ENCODE assay signal across 29 cellular contexts in genomic region chr16:68503334-68503733, GRCh38. TPM values are rescaled to one million over a fixed set of nuclear protein-coding genes. Genes with fewer than 3 reads are reported as not detected.
A peak's percentile ranks its signal among the peaks of the same experiment; 100 is the strongest.
DNase-seq lines count a peak whose midpoint lies in the region; ATAC-seq, FAIRE-seq and TF ChIP-seq lines count a peak whose summit lies in the region.
"Had no signal": no experiment of that assay in that cellular context is flagged by ENCODE, and none has a peak within 500 bp of the region (broad histone marks: within the 10 kb centered on the region; RNA-seq: fewer than 3 reads in every experiment).

No MANE protein-coding gene starts in this region.

- H3K4me1 ChIP-seq in naive thymus-derived CD4-positive, alpha-beta T cell (ENCODE audit: control insufficient read depth in 2 of 2, insufficient read depth in 2 of 2, low read length in 2 of 2): no peaks in the 10 kb centered on the region

- no peak for TF ChIP-seq CTCF in D721Med (IDR thresholded peaks at IDR 0.05; ENCODE audit: insufficient read depth, missing control alignments)

- H3K4me1 Mint-ChIP-seq in naive thymus-derived CD4-positive, alpha-beta T cell: peaks cover 0 to 6% (median 4%) of the 10 kb centered on the region in 7 donors
- H3K4me1 Mint-ChIP-seq: activated B cell treated with CpG ODN at 0.5 μM for 24 hours; activated CD4-positive, alpha-beta memory T cell treated with anti-CD3 and anti-CD28 coated beads, Interleukin-2, amount 10 ng/mL, durations not matched to agents 7 days and 5 days; activated naive CD8-positive, alpha-beta T cell treated with anti-CD3 and anti-CD28 coated beads, Interleukin-2, amount 50 U/mL, for 24 hours had no signal

- peaks cover 0 to 26% (median 0%) of the 10 kb centered on the region in 5 donors for H3K27me3 Mint-ChIP-seq in naive thymus-derived CD4-positive, alpha-beta T cell
- H3K27me3 Mint-ChIP-seq: activated naive CD8-positive, alpha-beta T cell treated with anti-CD3 and anti-CD28 coated beads, Interleukin-2, amount 50 U/mL, for 24 hours; CD4-positive, alpha-beta T cell had no signal

- no peaks in the 10 kb centered on the region for H3K36me3 ChIP-seq in naive thymus-derived CD4-positive, alpha-beta T cell (ENCODE audit: control insufficient read depth in 2 of 3, insufficient read depth in 3 of 3, low read length in 3 of 3)

- H3K27ac ChIP-seq in naive thymus-derived CD4-positive, alpha-beta T cell (ENCODE audit: low read depth, low read length): no peak overlapping the region
- H3K27ac ChIP-seq: body of pancreas had no signal

- H3K4me3 Mint-ChIP-seq in naive thymus-derived CD4-positive, alpha-beta T cell: no peak overlapping the region
- H3K4me3 Mint-ChIP-seq: activated B cell treated with CpG ODN at 0.5 μM for 24 hours; activated CD4-positive, alpha-beta memory T cell treated with anti-CD3 and anti-CD28 coated beads, Interleukin-2, amount 10 ng/mL, durations not matched to agents 7 days and 5 days; activated naive CD8-positive, alpha-beta T cell treated with anti-CD3 and anti-CD28 coated beads, Interleukin-2, amount 50 U/mL, for 24 hours; CD4-positive, alpha-beta T cell; naive thymus-derived CD8-positive, alpha-beta T cell; stimulated activated naive CD8-positive, alpha-beta T cell treated with anti-CD3 and anti-CD28 coated beads, Interleukin-15, amount 100 ng/mL, for 72 hours; type B pancreatic cell had no signal

- no peak overlapping the region for H3K27ac Mint-ChIP-seq in naive thymus-derived CD4-positive, alpha-beta T cell
- H3K27ac Mint-ChIP-seq: activated B cell treated with CpG ODN at 0.5 μM for 24 hours; activated CD4-positive, alpha-beta memory T cell treated with anti-CD3 and anti-CD28 coated beads, Interleukin-2, amount 10 ng/mL, durations not matched to agents 7 days and 5 days; activated naive CD8-positive, alpha-beta T cell treated with anti-CD3 and anti-CD28 coated beads, Interleukin-2, amount 50 U/mL, for 24 hours; CD4-positive, alpha-beta T cell; naive thymus-derived CD8-positive, alpha-beta T cell; stimulated activated naive CD8-positive, alpha-beta T cell treated with anti-CD3 and anti-CD28 coated beads, Interleukin-15, amount 100 ng/mL, for 72 hours; type B pancreatic cell had no signal

- H3K9me3 Mint-ChIP-seq in naive thymus-derived CD4-positive, alpha-beta T cell: peaks cover 0 to 2% (median 0%) of the 10 kb centered on the region in 11 donors
- H3K9me3 Mint-ChIP-seq: activated B cell treated with CpG ODN at 0.5 μM for 24 hours; activated CD4-positive, alpha-beta memory T cell treated with anti-CD3 and anti-CD28 coated beads, Interleukin-2, amount 10 ng/mL, durations not matched to agents 7 days and 5 days; activated naive CD8-positive, alpha-beta T cell treated with anti-CD3 and anti-CD28 coated beads, Interleukin-2, amount 50 U/mL, for 24 hours; CD4-positive, alpha-beta T cell; naive thymus-derived CD8-positive, alpha-beta T cell; stimulated activated naive CD8-positive, alpha-beta T cell treated with anti-CD3 and anti-CD28 coated beads, Interleukin-15, amount 100 ng/mL, for 72 hours; type B pancreatic cell had no signal

- H3K36me3 Mint-ChIP-seq in naive thymus-derived CD4-positive, alpha-beta T cell: no peaks in the 10 kb centered on the region
- H3K36me3 Mint-ChIP-seq: naive thymus-derived CD8-positive, alpha-beta T cell; type B pancreatic cell had no signal

- no peaks in the 10 kb centered on the region for H3K9me3 ChIP-seq in naive thymus-derived CD4-positive, alpha-beta T cell (ENCODE audit: control insufficient read depth in 2 of 3, low read length in 3 of 3)
- H3K9me3 ChIP-seq: body of pancreas, SK-N-SH had no signal

- CTCF ChIA-PET in naive thymus-derived CD4-positive, alpha-beta T cell (lab: Charles Lee): no interaction called here

- H3K4me3 ChIP-seq in naive thymus-derived CD4-positive, alpha-beta T cell (ENCODE audit: low read length): no peak overlapping the region
- H3K4me3 ChIP-seq: body of pancreas had no signal

- DNase-seq in AG08395 (ENCODE audit: low spot score): peak; percentile 81
- DNase-seq in GM04504 (ENCODE audit: low read depth): peak; percentile 29
- DNase-seq in RPMI7951 (ENCODE audit: low read depth): peak; percentile 41
- DNase-seq in iris pigment epithelial cell (ENCODE audit: low read depth): peak; percentile 10
- no peak for DNase-seq in NCI-H526 (lab: John Stamatoyannopoulos, UW)
- no peak for DNase-seq in naive thymus-derived CD4-positive, alpha-beta T cell
- DNase-seq in D721Med (ENCODE audit: insufficient read length, low spot score): no peak
- DNase-seq in pons (ENCODE audit: low spot score): no peak
- DNase-seq: ACHN; activated B cell treated with CpG ODN at 0.5 μM for 24 hours; activated CD4-positive, alpha-beta memory T cell treated with anti-CD3 and anti-CD28 coated beads, Interleukin-2, amount 10 ng/mL, durations not matched to agents 7 days and 5 days; activated effector memory CD4-positive, alpha-beta T cell treated with anti-CD3 and anti-CD28 coated beads, Interleukin-2, amount 50 U/mL, for 16 hours; activated naive CD8-positive, alpha-beta T cell treated with anti-CD3 and anti-CD28 coated beads, Interleukin-2, amount 50 U/mL, for 24 hours; body of pancreas; CD4-positive, alpha-beta T cell; effector CD8-positive, alpha-beta T cell; left colon; naive thymus-derived CD8-positive, alpha-beta T cell; NCI-H1436 treated with DMSO at 0.1 percent for 48 hours; NCI-H510A treated with DMSO at 0.1 percent for 48 hours; RPMI8226; SK-N-SH; stimulated activated CD4-positive, alpha-beta T cell treated with anti-CD3 and anti-CD28 coated beads, Interleukin-12 subunit alpha, Interleukin-12 subunit beta, amount 100 ng/mL, for 4 hours; stimulated activated naive CD8-positive, alpha-beta T cell treated with anti-CD3 and anti-CD28 coated beads, Interleukin-15, amount 100 ng/mL, for 72 hours; T-helper 9 cell had no signal

- H3K27me3 ChIP-seq in naive thymus-derived CD4-positive, alpha-beta T cell (ENCODE audit: control insufficient read depth in 2 of 2, insufficient read depth in 2 of 2, low read length in 2 of 2): no peaks in the 10 kb centered on the region
- H3K27me3 ChIP-seq: body of pancreas had no signal

- POLR2A ChIA-PET in naive thymus-derived CD4-positive, alpha-beta T cell (lab: Charles Lee): no interaction called here

- intact Hi-C loops in naive thymus-derived CD4-positive, alpha-beta T cell (cut with micrococcal nuclease): no loop called here

- FAIRE-seq in D721Med (lab: Jason Lieb, UNC): no peak
- FAIRE-seq: GM12892 had no signal

- no peak for ATAC-seq in naive thymus-derived CD4-positive, alpha-beta T cell
- ATAC-seq: activated naive CD8-positive, alpha-beta T cell treated with anti-CD3 and anti-CD28 coated beads, Interleukin-2, amount 50 U/mL, for 24 hours; body of pancreas; esophagus mucosa; left colon; naive thymus-derived CD8-positive, alpha-beta T cell; stimulated activated naive CD8-positive, alpha-beta T cell treated with anti-CD3 and anti-CD28 coated beads, Interleukin-15, amount 100 ng/mL, for 72 hours had no signal

RNA-seq across cellular contexts. Expression of gene ZFP90, which starts 35.8 kb away (rescaled TPM):
- 16.3 and 18.4 TPM in 2 replicates for total RNA-seq in RPMI7951 (2014; rRNA removed; shearing (Covaris generic))
- 10 to 100 TPM; 25.7 to 49.4 (median 38.8) TPM for total RNA-seq in naive thymus-derived CD4-positive, alpha-beta T cell
- 10 to 100 TPM; 18.2 to 33.1 TPM for polyA plus RNA-seq in naive thymus-derived CD4-positive, alpha-beta T cell

RNA-seq across cellular contexts. Expression of gene SMPD3, which starts 55.0 kb away (rescaled TPM):
- total RNA-seq in RPMI7951 (2014; rRNA removed; shearing (Covaris generic)): 0.12 TPM in 1 of 2 replicates, not detected in the other
- total RNA-seq in naive thymus-derived CD4-positive, alpha-beta T cell: 1 to 10 TPM in 3 of 5 experiments, under 1 TPM in 2; 0.57 to 6.1 (median 1.8) TPM
- polyA plus RNA-seq in naive thymus-derived CD4-positive, alpha-beta T cell: 1 to 10 TPM in 1 of 2 donors, under 1 TPM in 1; 0.32 to 1.8 TPM
- total RNA-seq: osteocyte had no signal

Comparison
In these comparisons a context has a peak if more than half of its experiments do, and no peak if none do; other contexts are left out.
1. DNase-seq: peak in AG08395 (single experiment), GM04504 (single experiment), RPMI7951 (single experiment) and iris pigment epithelial cell (single experiment); none in NCI-H526 (0 of 2), naive thymus-derived CD4-positive, alpha-beta T cell (0 of 9), D721Med (single experiment) and pons (single experiment).